In genomic region chr2:31414601-31415241, GRCh38 we compare ENCODE assay signal across 12 cellular contexts. TPM values are rescaled to one million over a fixed set of nuclear protein-coding genes. Genes with fewer than 3 reads are reported as not detected.
DNase-seq lines count a peak whose midpoint lies in the region; ATAC-seq and TF ChIP-seq lines count a peak whose summit lies in the region.
"Had no signal": no experiment of that assay in that cellular context is flagged by ENCODE, and none has a peak within 500 bp of the region (broad histone marks: within the 10 kb centered on the region; RNA-seq: fewer than 3 reads in every experiment).

Gene XDH (minus strand): TSS chr2:31414742. CDS start chr2:31414666, 76 bp downstream.

- H3K27ac ChIP-seq in coronary artery (no peak within 1 kb of the TSS), substantia nigra (ENCODE audit: low read depth, low read length, poor library complexity, severe bottlenecking) (no peak within 1 kb of the TSS)

- H3K27me3 Mint-ChIP-seq in HFFc6 (ENCODE audit: insufficient read depth) (peaks cover 4% of the 10 kb centered on the region; the same call in 1 of the 2 replicates), neural crest cell (ENCODE audit: low read depth) (peaks cover 9% of the 10 kb centered on the region)
- H3K27me3 Mint-ChIP-seq in central memory CD8-positive, alpha-beta T cell = no peaks in the 10 kb centered on the region

- H3K9me3 Mint-ChIP-seq in HFFc6 (peaks cover 11% of the 10 kb centered on the region), neural crest cell (peaks cover 9% of the 10 kb centered on the region)
- H3K9me3 Mint-ChIP-seq in central memory CD8-positive, alpha-beta T cell = peaks cover 10% of the 10 kb centered on the region

- H3K27ac Mint-ChIP-seq in HFFc6 (peak within 1 kb of the TSS; percentile 82), neural crest cell (ENCODE audit: unreplicated experiment) (peak within 1 kb of the TSS; percentile 62)
- no peak within 1 kb of the TSS for H3K27ac Mint-ChIP-seq in central memory CD8-positive, alpha-beta T cell (ENCODE audit: low read depth)

- peaks cover 57% of the 10 kb centered on the region for H3K4me1 Mint-ChIP-seq in HFFc6 (ENCODE audit: low read depth)
- H3K4me1 Mint-ChIP-seq in central memory CD8-positive, alpha-beta T cell = peaks cover 14% of the 10 kb centered on the region
- H3K4me1 Mint-ChIP-seq in neural crest cell = no peaks in the 10 kb centered on the region

- TF ChIP-seq CTCF in HFFc6 (IDR thresholded peaks at IDR 0.05) = no peak
- TF ChIP-seq CTCF in neural crest cell (conservative IDR thresholded peaks at IDR 0.05) = no peak
- no peak for TF ChIP-seq CTCF in coronary artery (IDR thresholded peaks at IDR 0.05)

- H3K4me3 ChIP-seq in coronary artery = no peak within 1 kb of the TSS

- ATAC-seq in central memory CD8-positive, alpha-beta T cell (replicated peaks; ENCODE audit: extremely low read depth, poor library complexity, severe bottlenecking) = no peak

- H3K4me3 Mint-ChIP-seq in HFFc6 (peak within 1 kb of the TSS; percentile 84), neural crest cell (no peak within 1 kb of the TSS)
- peak within 1 kb of the TSS; percentile 75 for H3K4me3 Mint-ChIP-seq in central memory CD8-positive, alpha-beta T cell

- peaks cover 15% of the 10 kb centered on the region for H3K36me3 Mint-ChIP-seq in HFFc6 (ENCODE audit: low read depth)
- H3K36me3 Mint-ChIP-seq in central memory CD8-positive, alpha-beta T cell (ENCODE audit: insufficient read depth) = no peaks in the 10 kb centered on the region
- no peaks in the 10 kb centered on the region for H3K36me3 Mint-ChIP-seq in neural crest cell (ENCODE audit: low read depth)

- DNase-seq in HFFc6 (peak; percentile 30), NCI-H2196 (lab: John Stamatoyannopoulos, UW; ENCODE audit: unreplicated experiment) (peak; percentile 63), neural crest cell (ENCODE audit: low read depth, low spot score) (no peak), coronary artery (ENCODE audit: low spot score) (no peak), substantia nigra (lab: John Stamatoyannopoulos, UW) (no peak)
- no peak for DNase-seq in central memory CD8-positive, alpha-beta T cell (ENCODE audit: low spot score in 2 of 2)
- DNase-seq in stimulated activated CD4-positive, alpha-beta T cell treated with anti-CD3 and anti-CD28 coated beads, Interleukin-2, amount 100 ng/mL, for 24 hours = no peak
- no peak for DNase-seq in activated CD4-positive, alpha-beta T cell treated with anti-CD3 and anti-CD28 coated beads for 1 hour
- DNase-seq: activated T-cell treated with anti-CD3 and anti-CD28 coated beads for 4 hours, anterior cingulate cortex, NCI-H1436 treated with DMSO at 0.1 percent for 48 hours had no signal

RNA-seq across cellular contexts. Expression of gene XDH, which starts in this region (rescaled TPM):
- total RNA-seq in HFFc6 (2021; fragmentation: NEBNext Ultra II Directional; extraction: Animal tissue kit (Norgen Biotek cat#: 25700)) = 1 to 10 TPM in 5 of 6 experiments, under 1 TPM in 1; 0.88 to 2.0 (median 1.5) TPM
- total RNA-seq in neural crest cell = 0.75 and 1.5 TPM in 2 replicates
- total RNA-seq: endothelial cell of umbilical vein had no signal

Comparison
In these comparisons a context has a peak if more than half of its experiments do, and no peak if none do; other contexts are left out.
1. DNase-seq: peak in HFFc6 (single experiment) and NCI-H2196 (single experiment); none in central memory CD8-positive, alpha-beta T cell (0 of 2), neural crest cell (single experiment), stimulated activated CD4-positive, alpha-beta T cell treated with anti-CD3 and anti-CD28 coated beads, Interleukin-2, amount 100 ng/mL, for 24 hours (0 of 2), coronary artery (single experiment), activated CD4-positive, alpha-beta T cell treated with anti-CD3 and anti-CD28 coated beads for 1 hour (single experiment) and substantia nigra (0 of 49).